Comparison of ENCODE assay signal across 1 cellular context in the genomic region with DNA sequence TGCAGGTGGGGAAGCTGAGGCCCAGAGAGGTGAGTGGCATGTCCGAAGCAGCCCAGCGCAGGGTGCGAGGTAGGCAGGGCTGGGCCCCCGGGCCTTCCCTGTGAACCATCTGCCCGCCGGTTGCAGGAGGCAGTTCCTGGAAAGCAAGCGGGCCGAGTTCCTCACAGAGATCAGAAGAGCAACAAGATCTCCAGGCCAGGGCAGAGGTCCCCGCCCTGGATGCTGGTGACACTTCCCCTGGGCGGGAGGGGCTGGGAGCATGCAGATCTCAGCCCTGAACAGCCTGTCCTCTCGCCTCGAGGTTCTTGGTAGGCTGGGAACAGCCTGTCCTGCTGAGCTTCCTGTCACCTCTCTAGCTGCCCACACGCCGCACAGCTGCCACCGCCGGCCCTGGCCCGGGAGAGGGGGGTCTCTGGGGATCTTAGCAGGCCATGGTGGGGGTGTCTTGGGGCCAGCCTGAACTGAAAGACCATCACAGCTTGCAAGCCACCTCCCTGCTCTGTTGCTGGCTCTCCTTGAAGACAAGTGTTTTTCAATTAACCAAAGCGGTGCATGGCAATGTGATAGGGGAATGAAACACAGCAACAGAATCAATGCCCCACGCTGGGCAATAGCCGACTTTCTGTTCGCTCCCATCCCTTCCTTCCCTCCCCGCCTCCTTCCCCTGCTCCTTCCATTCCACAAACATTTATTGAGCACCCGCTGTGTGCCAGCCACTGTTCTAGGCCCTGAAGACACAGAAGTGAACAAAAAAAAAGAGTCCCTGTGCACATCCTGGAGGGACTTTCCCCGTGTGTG.
TF ChIP-seq lines count a peak whose summit lies in the region.

No MANE protein-coding gene starts in this region.

TF ChIP-seq in HepG2, 621 proteins besides CTCF, POLR2A, EP300 and RAD21 (continued from another document and continues in another):
- peak; percentile 87 for TF ChIP-seq ZNF292 (CRISPR knock-in tag; IDR thresholded peaks at IDR 0.05; ENCODE audit: borderline replicate concordance, low read depth)
- TF ChIP-seq, protein P1, sequence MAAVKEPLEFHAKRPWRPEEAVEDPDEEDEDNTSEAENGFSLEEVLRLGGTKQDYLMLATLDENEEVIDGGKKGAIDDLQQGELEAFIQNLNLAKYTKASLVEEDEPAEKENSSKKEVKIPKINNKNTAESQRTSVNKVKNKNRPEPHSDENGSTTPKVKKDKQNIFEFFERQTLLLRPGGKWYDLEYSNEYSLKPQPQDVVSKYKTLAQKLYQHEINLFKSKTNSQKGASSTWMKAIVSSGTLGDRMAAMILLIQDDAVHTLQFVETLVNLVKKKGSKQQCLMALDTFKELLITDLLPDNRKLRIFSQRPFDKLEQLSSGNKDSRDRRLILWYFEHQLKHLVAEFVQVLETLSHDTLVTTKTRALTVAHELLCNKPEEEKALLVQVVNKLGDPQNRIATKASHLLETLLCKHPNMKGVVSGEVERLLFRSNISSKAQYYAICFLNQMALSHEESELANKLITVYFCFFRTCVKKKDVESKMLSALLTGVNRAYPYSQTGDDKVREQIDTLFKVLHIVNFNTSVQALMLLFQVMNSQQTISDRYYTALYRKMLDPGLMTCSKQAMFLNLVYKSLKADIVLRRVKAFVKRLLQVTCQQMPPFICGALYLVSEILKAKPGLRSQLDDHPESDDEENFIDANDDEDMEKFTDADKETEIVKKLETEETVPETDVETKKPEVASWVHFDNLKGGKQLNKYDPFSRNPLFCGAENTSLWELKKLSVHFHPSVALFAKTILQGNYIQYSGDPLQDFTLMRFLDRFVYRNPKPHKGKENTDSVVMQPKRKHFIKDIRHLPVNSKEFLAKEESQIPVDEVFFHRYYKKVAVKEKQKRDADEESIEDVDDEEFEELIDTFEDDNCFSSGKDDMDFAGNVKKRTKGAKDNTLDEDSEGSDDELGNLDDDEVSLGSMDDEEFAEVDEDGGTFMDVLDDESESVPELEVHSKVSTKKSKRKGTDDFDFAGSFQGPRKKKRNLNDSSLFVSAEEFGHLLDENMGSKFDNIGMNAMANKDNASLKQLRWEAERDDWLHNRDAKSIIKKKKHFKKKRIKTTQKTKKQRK (IDR thresholded peaks at IDR 0.05; ENCODE audit: low read length): no peak
- TF ChIP-seq FOXK1 (CRISPR knock-in tag; IDR thresholded peaks at IDR 0.05; ENCODE audit: borderline replicate concordance, low read depth): peak; percentile 63; the same call in 1 of the 2 replicates
- TF ChIP-seq ZNF256 (CRISPR knock-in tag; conservative IDR thresholded peaks at IDR 0.05): peak; percentile 80; the same call in 1 of the 2 replicates
- no peak for TF ChIP-seq ZNF724P (CRISPR knock-in tag; IDR thresholded peaks at IDR 0.05; ENCODE audit: borderline replicate concordance)
- TF ChIP-seq ZNF839 (CRISPR knock-in tag; IDR thresholded peaks at IDR 0.05; ENCODE audit: borderline replicate concordance): no peak
- TF ChIP-seq, protein P2, sequence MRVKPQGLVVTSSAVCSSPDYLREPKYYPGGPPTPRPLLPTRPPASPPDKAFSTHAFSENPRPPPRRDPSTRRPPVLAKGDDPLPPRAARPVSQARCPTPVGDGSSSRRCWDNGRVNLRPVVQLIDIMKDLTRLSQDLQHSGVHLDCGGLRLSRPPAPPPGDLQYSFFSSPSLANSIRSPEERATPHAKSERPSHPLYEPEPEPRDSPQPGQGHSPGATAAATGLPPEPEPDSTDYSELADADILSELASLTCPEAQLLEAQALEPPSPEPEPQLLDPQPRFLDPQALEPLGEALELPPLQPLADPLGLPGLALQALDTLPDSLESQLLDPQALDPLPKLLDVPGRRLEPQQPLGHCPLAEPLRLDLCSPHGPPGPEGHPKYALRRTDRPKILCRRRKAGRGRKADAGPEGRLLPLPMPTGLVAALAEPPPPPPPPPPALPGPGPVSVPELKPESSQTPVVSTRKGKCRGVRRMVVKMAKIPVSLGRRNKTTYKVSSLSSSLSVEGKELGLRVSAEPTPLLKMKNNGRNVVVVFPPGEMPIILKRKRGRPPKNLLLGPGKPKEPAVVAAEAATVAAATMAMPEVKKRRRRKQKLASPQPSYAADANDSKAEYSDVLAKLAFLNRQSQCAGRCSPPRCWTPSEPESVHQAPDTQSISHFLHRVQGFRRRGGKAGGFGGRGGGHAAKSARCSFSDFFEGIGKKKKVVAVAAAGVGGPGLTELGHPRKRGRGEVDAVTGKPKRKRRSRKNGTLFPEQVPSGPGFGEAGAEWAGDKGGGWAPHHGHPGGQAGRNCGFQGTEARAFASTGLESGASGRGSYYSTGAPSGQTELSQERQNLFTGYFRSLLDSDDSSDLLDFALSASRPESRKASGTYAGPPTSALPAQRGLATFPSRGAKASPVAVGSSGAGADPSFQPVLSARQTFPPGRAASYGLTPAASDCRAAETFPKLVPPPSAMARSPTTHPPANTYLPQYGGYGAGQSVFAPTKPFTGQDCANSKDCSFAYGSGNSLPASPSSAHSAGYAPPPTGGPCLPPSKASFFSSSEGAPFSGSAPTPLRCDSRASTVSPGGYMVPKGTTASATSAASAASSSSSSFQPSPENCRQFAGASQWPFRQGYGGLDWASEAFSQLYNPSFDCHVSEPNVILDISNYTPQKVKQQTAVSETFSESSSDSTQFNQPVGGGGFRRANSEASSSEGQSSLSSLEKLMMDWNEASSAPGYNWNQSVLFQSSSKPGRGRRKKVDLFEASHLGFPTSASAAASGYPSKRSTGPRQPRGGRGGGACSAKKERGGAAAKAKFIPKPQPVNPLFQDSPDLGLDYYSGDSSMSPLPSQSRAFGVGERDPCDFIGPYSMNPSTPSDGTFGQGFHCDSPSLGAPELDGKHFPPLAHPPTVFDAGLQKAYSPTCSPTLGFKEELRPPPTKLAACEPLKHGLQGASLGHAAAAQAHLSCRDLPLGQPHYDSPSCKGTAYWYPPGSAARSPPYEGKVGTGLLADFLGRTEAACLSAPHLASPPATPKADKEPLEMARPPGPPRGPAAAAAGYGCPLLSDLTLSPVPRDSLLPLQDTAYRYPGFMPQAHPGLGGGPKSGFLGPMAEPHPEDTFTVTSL (CRISPR knock-in tag; IDR thresholded peaks at IDR 0.05; ENCODE audit: borderline replicate concordance): no peak
- no peak for TF ChIP-seq ZNF33B (CRISPR knock-in tag; IDR thresholded peaks at IDR 0.05)
- TF ChIP-seq, protein P3, sequence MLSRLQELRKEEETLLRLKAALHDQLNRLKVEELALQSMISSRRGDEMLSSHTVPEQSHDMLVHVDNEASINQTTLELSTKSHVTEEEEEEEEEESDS (CRISPR knock-in tag; IDR thresholded peaks at IDR 0.05; ENCODE audit: borderline replicate concordance): no peak
- TF ChIP-seq KAT2B (IDR thresholded peaks at IDR 0.05; ENCODE audit: borderline replicate concordance, low read depth, low read length): no peak
- no peak for TF ChIP-seq RBAK (CRISPR knock-in tag; IDR thresholded peaks at IDR 0.05)
- TF ChIP-seq, protein P4, sequence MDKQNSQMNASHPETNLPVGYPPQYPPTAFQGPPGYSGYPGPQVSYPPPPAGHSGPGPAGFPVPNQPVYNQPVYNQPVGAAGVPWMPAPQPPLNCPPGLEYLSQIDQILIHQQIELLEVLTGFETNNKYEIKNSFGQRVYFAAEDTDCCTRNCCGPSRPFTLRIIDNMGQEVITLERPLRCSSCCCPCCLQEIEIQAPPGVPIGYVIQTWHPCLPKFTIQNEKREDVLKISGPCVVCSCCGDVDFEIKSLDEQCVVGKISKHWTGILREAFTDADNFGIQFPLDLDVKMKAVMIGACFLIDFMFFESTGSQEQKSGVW (CRISPR knock-in tag; IDR thresholded peaks at IDR 0.05; ENCODE audit: borderline replicate concordance): no peak
- no peak for TF ChIP-seq GLI4 (CRISPR knock-in tag; IDR thresholded peaks at IDR 0.05; ENCODE audit: borderline replicate concordance)
- TF ChIP-seq MBNL3 (CRISPR knock-in tag; conservative IDR thresholded peaks at IDR 0.05): no peak
- TF ChIP-seq SSRP1 (CRISPR knock-in tag; IDR thresholded peaks at IDR 0.05): 0 out of 2 replicates have a peak, but pooled peaks have one; percentile 48
- TF ChIP-seq, protein P5, sequence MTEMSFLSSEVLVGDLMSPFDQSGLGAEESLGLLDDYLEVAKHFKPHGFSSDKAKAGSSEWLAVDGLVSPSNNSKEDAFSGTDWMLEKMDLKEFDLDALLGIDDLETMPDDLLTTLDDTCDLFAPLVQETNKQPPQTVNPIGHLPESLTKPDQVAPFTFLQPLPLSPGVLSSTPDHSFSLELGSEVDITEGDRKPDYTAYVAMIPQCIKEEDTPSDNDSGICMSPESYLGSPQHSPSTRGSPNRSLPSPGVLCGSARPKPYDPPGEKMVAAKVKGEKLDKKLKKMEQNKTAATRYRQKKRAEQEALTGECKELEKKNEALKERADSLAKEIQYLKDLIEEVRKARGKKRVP (CRISPR knock-in tag; IDR thresholded peaks at IDR 0.05): no peak
- TF ChIP-seq GTF3A (CRISPR knock-in tag; conservative IDR thresholded peaks at IDR 0.05): no peak
- TF ChIP-seq ZNF816 (CRISPR knock-in tag; IDR thresholded peaks at IDR 0.05; ENCODE audit: borderline replicate concordance): no peak
- peak; percentile 31; the same call in 1 of the 2 replicates for TF ChIP-seq FOXA3 (CRISPR knock-in tag; IDR thresholded peaks at IDR 0.05)
- no peak for TF ChIP-seq HNRNPK (IDR thresholded peaks at IDR 0.05; ENCODE audit: low read depth, low read length, poor library complexity, severe bottlenecking)
- TF ChIP-seq SYNCRIP (IDR thresholded peaks at IDR 0.05; ENCODE audit: insufficient read depth, low read depth, low read length): no peak
- TF ChIP-seq SMAD3 (CRISPR knock-in tag; IDR thresholded peaks at IDR 0.05): 0 out of 2 replicates have a peak, but pooled peaks have one; percentile 53
- no peak for TF ChIP-seq IRX3 (CRISPR knock-in tag; IDR thresholded peaks at IDR 0.05; ENCODE audit: borderline replicate concordance, low read depth)
- TF ChIP-seq ZNF761 (CRISPR knock-in tag; conservative IDR thresholded peaks at IDR 0.05): no peak
- TF ChIP-seq, protein P6, sequence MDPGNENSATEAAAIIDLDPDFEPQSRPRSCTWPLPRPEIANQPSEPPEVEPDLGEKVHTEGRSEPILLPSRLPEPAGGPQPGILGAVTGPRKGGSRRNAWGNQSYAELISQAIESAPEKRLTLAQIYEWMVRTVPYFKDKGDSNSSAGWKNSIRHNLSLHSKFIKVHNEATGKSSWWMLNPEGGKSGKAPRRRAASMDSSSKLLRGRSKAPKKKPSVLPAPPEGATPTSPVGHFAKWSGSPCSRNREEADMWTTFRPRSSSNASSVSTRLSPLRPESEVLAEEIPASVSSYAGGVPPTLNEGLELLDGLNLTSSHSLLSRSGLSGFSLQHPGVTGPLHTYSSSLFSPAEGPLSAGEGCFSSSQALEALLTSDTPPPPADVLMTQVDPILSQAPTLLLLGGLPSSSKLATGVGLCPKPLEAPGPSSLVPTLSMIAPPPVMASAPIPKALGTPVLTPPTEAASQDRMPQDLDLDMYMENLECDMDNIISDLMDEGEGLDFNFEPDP (CRISPR knock-in tag; conservative IDR thresholded peaks at IDR 0.05): 0 out of 2 replicates have a peak, but pooled peaks have one; percentile 55
- TF ChIP-seq ZNF337 (CRISPR knock-in tag; IDR thresholded peaks at IDR 0.05; ENCODE audit: borderline replicate concordance, low read depth): no peak
- no peak for TF ChIP-seq TBL1XR1 (IDR thresholded peaks at IDR 0.05; ENCODE audit: borderline replicate concordance, low read length, partially characterized antibody)
- TF ChIP-seq SRSF9 (IDR thresholded peaks at IDR 0.05; ENCODE audit: borderline replicate concordance, insufficient read depth, low read depth, low read length, poor library complexity, severe bottlenecking): no peak
- TF ChIP-seq, protein P7, sequence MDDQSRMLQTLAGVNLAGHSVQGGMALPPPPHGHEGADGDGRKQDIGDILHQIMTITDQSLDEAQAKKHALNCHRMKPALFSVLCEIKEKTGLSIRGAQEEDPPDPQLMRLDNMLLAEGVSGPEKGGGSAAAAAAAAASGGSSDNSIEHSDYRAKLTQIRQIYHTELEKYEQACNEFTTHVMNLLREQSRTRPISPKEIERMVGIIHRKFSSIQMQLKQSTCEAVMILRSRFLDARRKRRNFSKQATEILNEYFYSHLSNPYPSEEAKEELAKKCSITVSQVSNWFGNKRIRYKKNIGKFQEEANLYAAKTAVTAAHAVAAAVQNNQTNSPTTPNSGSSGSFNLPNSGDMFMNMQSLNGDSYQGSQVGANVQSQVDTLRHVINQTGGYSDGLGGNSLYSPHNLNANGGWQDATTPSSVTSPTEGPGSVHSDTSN (CRISPR knock-in tag; IDR thresholded peaks at IDR 0.05; ENCODE audit: borderline replicate concordance): no peak
- no peak for TF ChIP-seq RAD51 (IDR thresholded peaks at IDR 0.05; ENCODE audit: borderline replicate concordance)
- TF ChIP-seq PRPF4 (IDR thresholded peaks at IDR 0.05; ENCODE audit: low read depth, low read length, poor library complexity, severe bottlenecking): no peak
- TF ChIP-seq HMG20A (CRISPR knock-in tag; IDR thresholded peaks at IDR 0.05; ENCODE audit: borderline replicate concordance): peak; percentile 42; the same call in 1 of the 2 replicates
- TF ChIP-seq HNRNPLL (IDR thresholded peaks at IDR 0.05; ENCODE audit: low read depth, low read length, poor library complexity, severe bottlenecking): no peak
- TF ChIP-seq AKAP8 (CRISPR knock-in tag; IDR thresholded peaks at IDR 0.05): no peak
- 0 out of 2 replicates have a peak, but pooled peaks have one; percentile 88 for TF ChIP-seq ZFP90 (CRISPR knock-in tag; IDR thresholded peaks at IDR 0.05; ENCODE audit: borderline replicate concordance)
- TF ChIP-seq FOXP1 (IDR thresholded peaks at IDR 0.05): no peak
- TF ChIP-seq FOXP1 (CRISPR knock-in tag; IDR thresholded peaks at IDR 0.05): peak; percentile 54; the same call in 1 of the 2 replicates
- no peak for TF ChIP-seq REXO4 (CRISPR knock-in tag; IDR thresholded peaks at IDR 0.05; ENCODE audit: borderline replicate concordance)
- TF ChIP-seq, protein P8, sequence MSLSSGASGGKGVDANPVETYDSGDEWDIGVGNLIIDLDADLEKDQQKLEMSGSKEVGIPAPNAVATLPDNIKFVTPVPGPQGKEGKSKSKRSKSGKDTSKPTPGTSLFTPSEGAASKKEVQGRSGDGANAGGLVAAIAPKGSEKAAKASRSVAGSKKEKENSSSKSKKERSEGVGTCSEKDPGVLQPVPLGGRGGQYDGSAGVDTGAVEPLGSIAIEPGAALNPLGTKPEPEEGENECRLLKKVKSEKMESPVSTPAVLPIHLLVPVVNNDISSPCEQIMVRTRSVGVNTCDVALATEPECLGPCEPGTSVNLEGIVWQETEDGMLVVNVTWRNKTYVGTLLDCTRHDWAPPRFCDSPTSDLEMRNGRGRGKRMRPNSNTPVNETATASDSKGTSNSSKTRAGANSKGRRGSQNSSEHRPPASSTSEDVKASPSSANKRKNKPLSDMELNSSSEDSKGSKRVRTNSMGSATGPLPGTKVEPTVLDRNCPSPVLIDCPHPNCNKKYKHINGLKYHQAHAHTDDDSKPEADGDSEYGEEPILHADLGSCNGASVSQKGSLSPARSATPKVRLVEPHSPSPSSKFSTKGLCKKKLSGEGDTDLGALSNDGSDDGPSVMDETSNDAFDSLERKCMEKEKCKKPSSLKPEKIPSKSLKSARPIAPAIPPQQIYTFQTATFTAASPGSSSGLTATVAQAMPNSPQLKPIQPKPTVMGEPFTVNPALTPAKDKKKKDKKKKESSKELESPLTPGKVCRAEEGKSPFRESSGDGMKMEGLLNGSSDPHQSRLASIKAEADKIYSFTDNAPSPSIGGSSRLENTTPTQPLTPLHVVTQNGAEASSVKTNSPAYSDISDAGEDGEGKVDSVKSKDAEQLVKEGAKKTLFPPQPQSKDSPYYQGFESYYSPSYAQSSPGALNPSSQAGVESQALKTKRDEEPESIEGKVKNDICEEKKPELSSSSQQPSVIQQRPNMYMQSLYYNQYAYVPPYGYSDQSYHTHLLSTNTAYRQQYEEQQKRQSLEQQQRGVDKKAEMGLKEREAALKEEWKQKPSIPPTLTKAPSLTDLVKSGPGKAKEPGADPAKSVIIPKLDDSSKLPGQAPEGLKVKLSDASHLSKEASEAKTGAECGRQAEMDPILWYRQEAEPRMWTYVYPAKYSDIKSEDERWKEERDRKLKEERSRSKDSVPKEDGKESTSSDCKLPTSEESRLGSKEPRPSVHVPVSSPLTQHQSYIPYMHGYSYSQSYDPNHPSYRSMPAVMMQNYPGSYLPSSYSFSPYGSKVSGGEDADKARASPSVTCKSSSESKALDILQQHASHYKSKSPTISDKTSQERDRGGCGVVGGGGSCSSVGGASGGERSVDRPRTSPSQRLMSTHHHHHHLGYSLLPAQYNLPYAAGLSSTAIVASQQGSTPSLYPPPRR (CRISPR knock-in tag; IDR thresholded peaks at IDR 0.05; ENCODE audit: borderline replicate concordance): peak; percentile 70
